ENCODE assay signal across 8 cellular contexts in genomic region chr22:42078469-42079318, GRCh38. TPM values are rescaled to one million over a fixed set of nuclear protein-coding genes. Genes with fewer than 3 reads are reported as not detected.
DNase-seq lines count a peak whose midpoint lies in the region; ATAC-seq and TF ChIP-seq lines count a peak whose summit lies in the region.

No MANE protein-coding gene starts in this region.

- no peaks in the 10 kb centered on the region for H3K27me3 ChIP-seq in PC-3 (ENCODE audit: low read length)

- H3K27ac ChIP-seq in PC-3 (ENCODE audit: low read length): peak overlapping the region; percentile 42

- peak overlapping the region; percentile 95 for H3K4me3 ChIP-seq in PC-3 (ENCODE audit: low read length)

- H2AFZ ChIP-seq in PC-3 (ENCODE audit: low read length): peak overlapping the region; percentile 85

- peak overlapping the region; percentile 97 to 99 for H3K4me3 Mint-ChIP-seq in activated T-cell treated with anti-CD3 and anti-CD28 coated beads, Interleukin-2, amount 50 U/mL, for 72 hours
- H3K4me3 Mint-ChIP-seq in endothelial cell (ENCODE audit: unreplicated experiment) (peak overlapping the region; percentile 97), naive B cell (peak overlapping the region; percentile 94 to 99 (median 99))

- peaks cover 10% of the 10 kb centered on the region for H3K4me1 ChIP-seq in PC-3 (ENCODE audit: insufficient read depth, low read length)

- no peaks in the 10 kb centered on the region for H3F3A ChIP-seq in PC-3 (ENCODE audit: low read length, unreplicated experiment)

- H3K27me3 Mint-ChIP-seq in activated T-cell treated with anti-CD3 and anti-CD28 coated beads, Interleukin-2, amount 50 U/mL, for 72 hours (ENCODE audit: low read depth): no peaks in the 10 kb centered on the region
- H3K27me3 Mint-ChIP-seq in endothelial cell (ENCODE audit: unreplicated experiment) (peaks cover 9% of the 10 kb centered on the region), naive B cell (no peaks in the 10 kb centered on the region)

- intact Hi-C loops in PC-3 (cut with micrococcal nuclease): no loop called here

- peak overlapping the region; percentile 100 for H3K4me2 ChIP-seq in PC-3 (ENCODE audit: low read length)

- TF ChIP-seq CTCF in PC-3 (conservative IDR thresholded peaks at IDR 0.05; ENCODE audit: low read depth, low read length) (no peak), endothelial cell (IDR thresholded peaks at IDR 0.05; ENCODE audit: unreplicated experiment) (no peak), GM10248 (IDR thresholded peaks at IDR 0.05; ENCODE audit: control extremely low read depth, extremely low read depth, low read depth, missing control alignments) (no peak)

- H3K9me3 Mint-ChIP-seq in activated T-cell treated with anti-CD3 and anti-CD28 coated beads, Interleukin-2, amount 50 U/mL, for 72 hours: no peaks in the 10 kb centered on the region
- no peaks in the 10 kb centered on the region for H3K9me3 Mint-ChIP-seq in endothelial cell (ENCODE audit: unreplicated experiment)
- no peaks in the 10 kb centered on the region for H3K9me3 Mint-ChIP-seq in naive B cell

- POLR2A ChIA-PET in PC-3 (lab: Charles Lee; ENCODE audit: unreplicated experiment): interaction anchor here (0.5 kb wide), 1 partner anchor 92 kb away, joined by 4 read pairs; no protein-coding TSS in a partner anchor
- POLR2A ChIA-PET in GM10248 (lab: Yijun Ruan, JAX): interaction anchor here (2.0 kb wide), 1 partner anchor 12 kb away, joined by 7 read pairs; the partner anchor contains the start of gene NDUFA6

- H3K9me3 ChIP-seq in PC-3 (ENCODE audit: low read length): no peaks in the 10 kb centered on the region

- BruUV-seq in PC-3 (replicated peaks; lab: Mats Ljungman, UMichigan): TSS peak; percentile 91

- no peaks in the 10 kb centered on the region for H3K9me2 ChIP-seq in PC-3 (replicated peaks; ENCODE audit: low read length)

- H3K36me3 Mint-ChIP-seq in activated T-cell treated with anti-CD3 and anti-CD28 coated beads, Interleukin-2, amount 50 U/mL, for 72 hours (ENCODE audit: insufficient read depth in 2 of 2): peaks cover 4 to 9% of the 10 kb centered on the region in 2 donors
- H3K36me3 Mint-ChIP-seq in endothelial cell (ENCODE audit: low read depth, unreplicated experiment) (peaks cover 10% of the 10 kb centered on the region), naive B cell (peaks cover 8% of the 10 kb centered on the region in 2 donors)

- H4K20me1 ChIP-seq in PC-3 (ENCODE audit: low read length): no peaks in the 10 kb centered on the region

- H3K36me3 ChIP-seq in PC-3 (ENCODE audit: low read depth, low read length): peaks cover 3% of the 10 kb centered on the region; the same call in 1 of the 2 replicates

- H3K4me1 Mint-ChIP-seq in activated T-cell treated with anti-CD3 and anti-CD28 coated beads, Interleukin-2, amount 50 U/mL, for 72 hours (ENCODE audit: low read depth): peaks cover 44% of the 10 kb centered on the region
- H3K4me1 Mint-ChIP-seq in endothelial cell (ENCODE audit: unreplicated experiment) (peaks cover 25% of the 10 kb centered on the region), naive B cell (peaks cover 18 to 48% (median 22%) of the 10 kb centered on the region in 3 donors)

- H3K9ac ChIP-seq in PC-3 (ENCODE audit: low read length): peak overlapping the region; percentile 92

- DNase-seq in activated T-cell treated with anti-CD3 and anti-CD28 coated beads, Interleukin-2, amount 50 U/mL, for 72 hours: no peak
- no peak for DNase-seq in activated T-cell treated with anti-CD3 and anti-CD28 coated beads, Interleukin-2, amount 50 U/mL, for 1 hour
- DNase-seq in PC-3: no peak
- no peak for DNase-seq in endothelial cell (ENCODE audit: low spot score)
- DNase-seq in naive B cell: no peak
- no peak for DNase-seq in NK-92 treated with Interleukin-12 subunit alpha and Interleukin-12 subunit beta, amount 100 ng/mL, for 24 hours (lab: John Stamatoyannopoulos, UW)
- no peak for DNase-seq in GM10248 (ENCODE audit: extremely low spot score)

- H3K79me2 ChIP-seq in PC-3 (ENCODE audit: low read length): peaks cover 17% of the 10 kb centered on the region

- peak overlapping the region; percentile 93 for H3K27ac Mint-ChIP-seq in activated T-cell treated with anti-CD3 and anti-CD28 coated beads, Interleukin-2, amount 50 U/mL, for 72 hours
- peak overlapping the region; percentile 86 for H3K27ac Mint-ChIP-seq in endothelial cell (ENCODE audit: unreplicated experiment)
- H3K27ac Mint-ChIP-seq in naive B cell: peak overlapping the region; percentile 96 to 99 (median 99)

- CTCF ChIA-PET in PC-3 (lab: Charles Lee) (interaction anchor here (0.8 kb wide), 1 partner anchor 294 kb away, joined by 3 read pairs; no protein-coding TSS in a partner anchor), GM10248 (lab: Yijun Ruan, JAX) (interaction anchor here (0.8 to 2.8 kb wide), 5 partner anchors 9 to 365 kb away, joined by 3 to 10 read pairs (median 5); partner anchors contain the start of gene NDUFA6)

- ATAC-seq in activated T-cell treated with anti-CD3 and anti-CD28 coated beads, Interleukin-2, amount 50 U/mL, for 72 hours (replicated peaks in 1 of 2): no peak
- ATAC-seq in PC-3 (no peak), naive B cell (ENCODE audit: low read depth in 2 of 2) (no peak), HG02973 (IDR thresholded peaks at IDR 0.05; ENCODE audit: unreplicated experiment) (no peak)

RNA-seq across cellular contexts. Expression of gene SMDT1, which starts 0.8 kb away (rescaled TPM):
- 100 to 1,000 TPM; 103 to 105 TPM for total RNA-seq in activated T-cell treated with anti-CD3 and anti-CD28 coated beads, Interleukin-2, amount 50 U/mL, for 72 hours
- 17.5 and 18.3 TPM in 2 replicates for total RNA-seq in PC-3 (2014; rRNA removed)
- total RNA-seq in endothelial cell (ENCODE audit: unreplicated experiment): 61.1 TPM
- polyA plus RNA-seq in naive B cell (ENCODE audit: low read depth in 6 of 6): 100 to 1,000 TPM; 182 to 363 (median 235) TPM

RNA-seq across cellular contexts. Expression of gene PHETA2, which starts 4.6 kb away (rescaled TPM):
- 1 to 10 TPM; 2.4 to 3.8 TPM for total RNA-seq in activated T-cell treated with anti-CD3 and anti-CD28 coated beads, Interleukin-2, amount 50 U/mL, for 72 hours
- 0.04 TPM in 1 of 2 replicates, not detected in the other for total RNA-seq in PC-3 (2014; rRNA removed)
- 3.5 TPM for total RNA-seq in endothelial cell (ENCODE audit: unreplicated experiment)
- 1 to 10 TPM in 2 of 6 donors, under 1 TPM in 4; 0.43 to 2.1 (median 0.67) TPM for polyA plus RNA-seq in naive B cell (ENCODE audit: low read depth in 6 of 6)

RNA-seq across cellular contexts. Expression of gene NAGA, which starts 8.1 kb away (rescaled TPM):
- 10 to 100 TPM; 18.6 to 27.5 TPM for total RNA-seq in activated T-cell treated with anti-CD3 and anti-CD28 coated beads, Interleukin-2, amount 50 U/mL, for 72 hours
- 25.1 and 27.2 TPM in 2 replicates for total RNA-seq in PC-3 (2014; rRNA removed)
- 26.0 TPM for total RNA-seq in endothelial cell (ENCODE audit: unreplicated experiment)
- polyA plus RNA-seq in naive B cell (ENCODE audit: low read depth in 6 of 6): 10 to 100 TPM; 10.5 to 13.9 (median 11.3) TPM

RNA-seq across cellular contexts. Expression of gene NDUFA6, which starts 11.9 kb away (rescaled TPM):
- 10 to 100 TPM; 87.8 to 91.7 TPM for total RNA-seq in activated T-cell treated with anti-CD3 and anti-CD28 coated beads, Interleukin-2, amount 50 U/mL, for 72 hours
- total RNA-seq in PC-3 (2014; rRNA removed) (91.5 and 118 TPM in 2 replicates), endothelial cell (ENCODE audit: unreplicated experiment) (54.9 TPM)
- polyA plus RNA-seq in naive B cell (ENCODE audit: low read depth in 6 of 6): 100 to 1,000 TPM in 3 of 6 donors, 10 to 100 TPM in 3; 96.8 to 110 (median 104) TPM

RNA-seq across cellular contexts. Expression of gene CYP2D6, which starts 51.9 kb away (rescaled TPM):
- 1 to 10 TPM; 6.6 to 6.8 TPM for total RNA-seq in activated T-cell treated with anti-CD3 and anti-CD28 coated beads, Interleukin-2, amount 50 U/mL, for 72 hours
- total RNA-seq in PC-3 (2014; rRNA removed): 0.52 and 0.55 TPM in 2 replicates
- total RNA-seq in endothelial cell (ENCODE audit: unreplicated experiment): 3.2 TPM
- under 1 TPM in 2 of 6 donors, not detected in 4; 0.14 to 0.61 TPM for polyA plus RNA-seq in naive B cell (ENCODE audit: low read depth in 6 of 6)
